11 cellular contexts compared by ENCODE assay signal in the genomic region with DNA sequence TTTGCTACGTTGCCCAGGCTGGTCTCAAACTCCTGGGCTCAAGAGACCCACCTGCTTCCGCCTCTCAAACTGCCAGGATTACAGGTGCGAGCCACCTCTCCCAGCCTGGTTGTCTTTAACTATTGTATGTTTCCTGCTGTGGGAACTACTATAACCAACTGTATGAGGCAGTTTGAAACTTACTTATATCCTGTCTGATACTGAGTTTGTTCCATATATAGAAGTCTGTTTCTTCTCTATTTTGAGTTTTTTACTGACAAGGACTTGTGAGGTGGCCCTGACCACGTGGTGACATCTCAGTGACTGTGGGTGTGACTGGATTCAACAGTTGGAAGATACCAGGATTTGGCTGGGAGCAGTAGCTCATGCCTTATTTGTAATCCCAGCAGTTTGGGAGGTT.
DNase-seq lines count a peak whose midpoint lies in the region; ATAC-seq and TF ChIP-seq lines count a peak whose summit lies in the region.
"Had no signal": no experiment of that assay in that cellular context is flagged by ENCODE, and none has a peak within 500 bp of the region (broad histone marks: within the 10 kb centered on the region; RNA-seq: fewer than 3 reads in every experiment).

No MANE protein-coding gene starts in this region.

- H3K27ac ChIP-seq in WERI-Rb-1: no peak overlapping the region
- H3K27ac ChIP-seq: 22Rv1, thoracic aorta had no signal

- no peak for TF ChIP-seq CTCF in WERI-Rb-1 (IDR thresholded peaks at IDR 0.05; ENCODE audit: low read depth, low read length)

- H3K36me3 ChIP-seq in WERI-Rb-1: no peaks in the 10 kb centered on the region

- peak overlapping the region; percentile 82 for H3K27ac Mint-ChIP-seq in memory B cell

- H3K9me3 ChIP-seq in WERI-Rb-1 (ENCODE audit: severe bottlenecking): no peaks in the 10 kb centered on the region
- H3K9me3 ChIP-seq: thoracic aorta had no signal

- no peak overlapping the region for H3K4me3 ChIP-seq in WERI-Rb-1 (ENCODE audit: low read depth, low read length)
- H3K4me3 ChIP-seq: thoracic aorta had no signal

- peaks cover 17% of the 10 kb centered on the region for H3K4me1 Mint-ChIP-seq in memory B cell

- ATAC-seq in activated CD4-positive, CD25-positive, alpha-beta regulatory T cell treated with anti-CD3 and anti-CD28 coated beads, Interleukin-2, amount 50 U/mL, for 24 hours: peak; percentile 17 to 68
- peak; percentile 92 for ATAC-seq in GM21576 (IDR thresholded peaks at IDR 0.05; ENCODE audit: unreplicated experiment)
- ATAC-seq in HG03432 (IDR thresholded peaks at IDR 0.05; ENCODE audit: unreplicated experiment): peak; percentile 98
- ATAC-seq in memory B cell (ENCODE audit: low read depth): peak; percentile 26

- no peaks in the 10 kb centered on the region for H3K27me3 ChIP-seq in WERI-Rb-1 (ENCODE audit: insufficient read depth, low read depth, severe bottlenecking)

- H3K4me3 Mint-ChIP-seq in memory B cell: no peak overlapping the region

- H3K27me3 Mint-ChIP-seq in memory B cell: no peaks in the 10 kb centered on the region

- no peaks in the 10 kb centered on the region for H3K9me3 Mint-ChIP-seq in memory B cell

- H3K36me3 Mint-ChIP-seq in memory B cell: peaks cover 29% of the 10 kb centered on the region

- DNase-seq in activated CD4-positive, CD25-positive, alpha-beta regulatory T cell treated with anti-CD3 and anti-CD28 coated beads, Interleukin-2, amount 50 U/mL, for 72 hours: no peak
- no peak for DNase-seq in memory B cell (ENCODE audit: low spot score in 2 of 2)
- DNase-seq in SIG-M5 (lab: John Stamatoyannopoulos, UW): no peak
- no peak for DNase-seq in WERI-Rb-1
- DNase-seq in NCI-H510A treated with DMSO at 0.1 percent for 48 hours (lab: John Stamatoyannopoulos, UW): no peak
- DNase-seq: SHP77 treated with DMSO at 0.1 percent for 48 hours had no signal

Comparison
In these comparisons a context has a peak if more than half of its experiments do, and no peak if none do; other contexts are left out.
1. ATAC-seq: peak in every context shown above with its lines; median percentile 98 in HG03432; 92 in GM21576; 42 in activated CD4-positive, CD25-positive, alpha-beta regulatory T cell treated with anti-CD3 and anti-CD28 coated beads, Interleukin-2, amount 50 U/mL, for 24 hours; 26 in memory B cell.